In the genomic region with DNA sequence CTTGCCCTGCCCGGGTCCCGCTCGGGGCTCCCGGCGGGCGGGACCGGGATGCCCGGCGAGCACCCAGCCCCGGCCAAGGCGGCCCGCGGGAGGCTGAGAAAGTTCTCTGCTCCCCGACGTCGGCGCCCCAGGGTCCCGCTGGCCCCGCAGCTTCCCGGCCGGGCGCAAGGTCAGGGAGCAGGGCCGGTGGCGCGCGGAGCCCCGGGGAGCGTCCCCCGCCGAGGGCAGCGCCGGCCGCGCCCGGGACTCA, we compare ENCODE assay signal across 8 cellular contexts.
DNase-seq lines count a peak whose midpoint lies in the region; ATAC-seq, FAIRE-seq and TF ChIP-seq lines count a peak whose summit lies in the region.

No MANE protein-coding gene starts in this region.

- H3K27ac Mint-ChIP-seq in activated T-cell treated with anti-CD3 and anti-CD28 coated beads, Interleukin-2, amount 50 U/mL, for 24 hours: no peak overlapping the region

- no peaks in the 10 kb centered on the region for H3K9me3 ChIP-seq in neuron (ENCODE audit: low read length)

- peaks cover 61% of the 10 kb centered on the region for H3K27me3 Mint-ChIP-seq in activated T-cell treated with anti-CD3 and anti-CD28 coated beads, Interleukin-2, amount 50 U/mL, for 24 hours

- H3K27ac ChIP-seq in coronary artery: peak overlapping the region in 1 of 2 donors; percentile 47

- peaks cover 2% of the 10 kb centered on the region for H3K36me3 Mint-ChIP-seq in activated T-cell treated with anti-CD3 and anti-CD28 coated beads, Interleukin-2, amount 50 U/mL, for 24 hours (ENCODE audit: low read depth)

- H3K4me1 Mint-ChIP-seq in activated T-cell treated with anti-CD3 and anti-CD28 coated beads, Interleukin-2, amount 50 U/mL, for 24 hours (ENCODE audit: low read depth): peaks cover 30% of the 10 kb centered on the region

- H3K9me3 Mint-ChIP-seq in activated T-cell treated with anti-CD3 and anti-CD28 coated beads, Interleukin-2, amount 50 U/mL, for 24 hours: no peaks in the 10 kb centered on the region

- H3K4me3 ChIP-seq in coronary artery: peak overlapping the region; percentile 85
- H3K4me3 ChIP-seq in neuron (ENCODE audit: low read length): peak overlapping the region; percentile 63

- ATAC-seq in HG03342 (IDR thresholded peaks at IDR 0.05; ENCODE audit: unreplicated experiment): peak; percentile 34
- no peak for ATAC-seq in GM18870 (IDR thresholded peaks at IDR 0.05; ENCODE audit: unreplicated experiment)
- no peak for ATAC-seq in GM19463 (IDR thresholded peaks at IDR 0.05; ENCODE audit: unreplicated experiment)

- H3K36me3 ChIP-seq in neuron (ENCODE audit: insufficient read depth, low read length): no peaks in the 10 kb centered on the region

- no peak for FAIRE-seq in GM19239 (lab: Jason Lieb, UNC)

- H3K27me3 ChIP-seq in neuron (ENCODE audit: insufficient read depth, low read length): peaks cover 37% of the 10 kb centered on the region

- no peak overlapping the region for H3K4me3 Mint-ChIP-seq in activated T-cell treated with anti-CD3 and anti-CD28 coated beads, Interleukin-2, amount 50 U/mL, for 24 hours

- peak; percentile 12 for DNase-seq in GM19239 (ENCODE audit: insufficient read length, low spot score)
- DNase-seq in coronary artery (ENCODE audit: low spot score): no peak
- no peak for DNase-seq in NCI-H69 (lab: John Stamatoyannopoulos, UW)
- DNase-seq in activated T-cell treated with anti-CD3 and anti-CD28 coated beads, Interleukin-2, amount 50 U/mL, for 24 hours: no peak

- H2AFZ ChIP-seq in neuron (ENCODE audit: low read depth, low read length): peak overlapping the region; percentile 77

- no peak for TF ChIP-seq CTCF in coronary artery (IDR thresholded peaks at IDR 0.05)

- H3K4me1 ChIP-seq in neuron (ENCODE audit: insufficient read depth, low read length): peaks cover 14% of the 10 kb centered on the region
